ENCODE assay signal across 9 cellular contexts in genomic region chr11:68890490-68891231, GRCh38. TPM values are rescaled to one million over a fixed set of nuclear protein-coding genes. Genes with fewer than 3 reads are reported as not detected.
DNase-seq lines count a peak whose midpoint lies in the region; ATAC-seq and TF ChIP-seq lines count a peak whose summit lies in the region.
"Had no signal": no experiment of that assay in that cellular context is flagged by ENCODE, and none has a peak within 500 bp of the region (broad histone marks: within the 10 kb centered on the region; RNA-seq: fewer than 3 reads in every experiment).

No MANE protein-coding gene starts in this region.

- no peaks in the 10 kb centered on the region for H3K36me3 ChIP-seq in urinary bladder (ENCODE audit: insufficient read depth)

- peak overlapping the region; percentile 60 for H3K27ac ChIP-seq in urinary bladder (ENCODE audit: low read depth)

- H3K4me1 Mint-ChIP-seq in T-helper 2 cell treated with Interferon-gamma antibody and Interleukin-4, amounts not matched to agents 5 μg/mL and 100 μg/mL, for 36 hours (ENCODE audit: low read depth): no peaks in the 10 kb centered on the region
- peaks cover 15% of the 10 kb centered on the region for H3K4me1 Mint-ChIP-seq in mesothelial cell of epicardium

- no peak for TF ChIP-seq CTCF in mesothelial cell of epicardium (IDR thresholded peaks at IDR 0.05; ENCODE audit: unreplicated experiment)

- H3K36me3 Mint-ChIP-seq in T-helper 2 cell treated with Interferon-gamma antibody and Interleukin-4, amounts not matched to agents 5 μg/mL and 100 μg/mL, for 36 hours (ENCODE audit: low read depth): peaks cover 30% of the 10 kb centered on the region
- H3K36me3 Mint-ChIP-seq in mesothelial cell of epicardium: peaks cover 19% of the 10 kb centered on the region

- no peak overlapping the region for H3K4me3 ChIP-seq in urinary bladder (ENCODE audit: low read depth, low read length)

- H3K4me1 ChIP-seq in urinary bladder (ENCODE audit: insufficient read depth): no peaks in the 10 kb centered on the region

- no peaks in the 10 kb centered on the region for H3K9me3 Mint-ChIP-seq in T-helper 2 cell treated with Interferon-gamma antibody and Interleukin-4, amounts not matched to agents 5 μg/mL and 100 μg/mL, for 36 hours
- no peaks in the 10 kb centered on the region for H3K9me3 Mint-ChIP-seq in mesothelial cell of epicardium

- no peak overlapping the region for H3K4me3 Mint-ChIP-seq in T-helper 2 cell treated with Interferon-gamma antibody and Interleukin-4, amounts not matched to agents 5 μg/mL and 100 μg/mL, for 36 hours
- no peak overlapping the region for H3K4me3 Mint-ChIP-seq in mesothelial cell of epicardium

- no peaks in the 10 kb centered on the region for H3K27me3 Mint-ChIP-seq in T-helper 2 cell treated with Interferon-gamma antibody and Interleukin-4, amounts not matched to agents 5 μg/mL and 100 μg/mL, for 36 hours (ENCODE audit: low read depth)
- H3K27me3 Mint-ChIP-seq in mesothelial cell of epicardium (ENCODE audit: low read depth): no peaks in the 10 kb centered on the region

- ATAC-seq in HG03571 (IDR thresholded peaks at IDR 0.05; ENCODE audit: unreplicated experiment): no peak

- WGBS in urinary bladder: 48% methylated on average over 17 of the region's 17 CpGs

- peak overlapping the region; percentile 31 for H3K27ac Mint-ChIP-seq in T-helper 2 cell treated with Interferon-gamma antibody and Interleukin-4, amounts not matched to agents 5 μg/mL and 100 μg/mL, for 36 hours
- peak overlapping the region; percentile 84 for H3K27ac Mint-ChIP-seq in mesothelial cell of epicardium

- no peak for DNase-seq in T-helper 2 cell treated with Interferon-gamma antibody and Interleukin-4, amounts not matched to agents 5 μg/mL and 100 μg/mL, for 36 hours (ENCODE audit: low spot score)
- DNase-seq in T-helper 2 cell (no peak), epidermal melanocyte (ENCODE audit: insufficient read length, low spot score) (peak; percentile 85), mesothelial cell of epicardium (ENCODE audit: low spot score in 2 of 2, unreplicated experiment in 2 of 2) (no peak), cerebellum (ENCODE audit: low spot score) (no peak), DMS114 treated with DMSO at 0.1 percent for 48 hours (lab: John Stamatoyannopoulos, UW; ENCODE audit: unreplicated experiment) (no peak)
- DNase-seq: ACHN had no signal

RNA-seq across cellular contexts. Expression of gene MRPL21, which starts 13.0 kb away (rescaled TPM):
- 49.4 to 52.8 TPM (median 52.5 TPM) in 3 replicates for total RNA-seq in mesothelial cell of epicardium
- total RNA-seq in urinary bladder: 46.1 TPM
- 80.8 TPM for polyA plus RNA-seq in urinary bladder
- total RNA-seq in cerebellum: 25.0 TPM

RNA-seq across cellular contexts. Expression of gene IGHMBP2, which starts 13.0 kb away (rescaled TPM):
- total RNA-seq in mesothelial cell of epicardium (28.3 to 29.0 TPM (median 28.5 TPM) in 3 replicates), urinary bladder (9.1 TPM), cerebellum (15.3 TPM)
- polyA plus RNA-seq in urinary bladder: 15.3 TPM

RNA-seq across cellular contexts. Expression of gene CPT1A, which starts 48.9 kb away (rescaled TPM):
- total RNA-seq in mesothelial cell of epicardium (2.6 to 3.0 TPM (median 2.8 TPM) in 3 replicates), urinary bladder (20.4 TPM), cerebellum (10.2 TPM)
- 24.5 TPM for polyA plus RNA-seq in urinary bladder
